In the genomic region with DNA sequence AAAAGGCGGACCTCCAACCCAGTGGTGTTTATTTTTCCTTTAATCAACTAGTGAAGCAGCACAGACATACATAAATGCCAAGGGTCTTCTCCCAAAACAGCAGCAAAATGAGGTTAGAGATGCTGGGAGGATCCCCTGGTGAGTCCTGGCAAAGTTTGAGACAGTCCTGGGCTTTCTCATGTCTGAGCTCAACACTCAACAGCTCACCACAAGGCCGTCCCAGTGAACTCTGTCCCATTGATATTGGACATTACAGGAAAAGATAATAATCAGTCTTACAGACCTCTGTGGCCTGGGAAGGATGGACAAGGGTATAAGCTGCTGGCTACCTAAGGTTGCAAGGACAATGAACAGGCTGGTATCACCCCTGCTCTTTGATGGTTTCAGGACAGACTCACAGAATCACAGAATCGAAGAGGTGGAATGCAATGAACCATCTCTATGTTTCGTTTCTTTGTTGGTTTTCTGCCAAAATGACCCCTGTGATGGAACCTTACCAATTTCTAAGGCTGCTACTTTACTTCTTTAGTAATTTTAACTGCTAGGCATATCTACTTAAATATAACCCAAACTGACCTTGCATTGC, we compare ENCODE assay signal across 27 cellular contexts.
"Had no signal": no experiment of that assay in that cellular context is flagged by ENCODE, and none has a peak within 500 bp of the region (broad histone marks: within the 10 kb centered on the region; RNA-seq: fewer than 3 reads in every experiment).

No MANE protein-coding gene starts in this region.

- FAIRE-seq: colon, endometrium, endothelial cell of umbilical vein, frontal cortex had no signal

- H3K4me1 ChIP-seq: colonic mucosa, esophagus muscularis mucosa, esophagus squamous epithelium, foreskin keratinocyte, heart left ventricle, heart right ventricle had no signal

- ATAC-seq: effector memory CD8-positive, alpha-beta T cell; esophagus mucosa; foreskin keratinocyte; gastroesophageal sphincter; heart left ventricle; heart right ventricle had no signal

- H3K4me3 ChIP-seq: colonic mucosa, coronary artery, dorsolateral prefrontal cortex, esophagus muscularis mucosa, esophagus squamous epithelium, gastroesophageal sphincter, heart left ventricle, heart right ventricle had no signal

- DNase-seq: colonic mucosa; cortex of kidney; dermis blood vessel endothelial cell; dorsolateral prefrontal cortex; effector CD4-positive, alpha-beta T cell; effector CD8-positive, alpha-beta T cell; effector memory CD4-positive, alpha-beta T cell; effector memory CD8-positive, alpha-beta T cell; endodermal cell; erythroblast; esophagus squamous epithelium; foreskin fibroblast; foreskin keratinocyte; foreskin melanocyte; glutamatergic neuron; head of caudate nucleus; heart left ventricle; heart right ventricle had no signal

- H3K27me3 ChIP-seq: colonic mucosa, dorsolateral prefrontal cortex, esophagus muscularis mucosa, esophagus squamous epithelium, foreskin keratinocyte, gastroesophageal sphincter, heart left ventricle, heart right ventricle had no signal

- H3K9me3 ChIP-seq: colonic mucosa, esophagus squamous epithelium had no signal

- H3K36me3 ChIP-seq: colonic mucosa, esophagus muscularis mucosa, esophagus squamous epithelium, gastroesophageal sphincter, heart left ventricle, heart right ventricle had no signal

- H3K27ac ChIP-seq: colonic mucosa, coronary artery, dorsolateral prefrontal cortex, epithelial cell of prostate, esophagus muscularis mucosa, esophagus squamous epithelium, foreskin keratinocyte, gastroesophageal sphincter, heart left ventricle, heart right ventricle had no signal
